In the genomic region with DNA sequence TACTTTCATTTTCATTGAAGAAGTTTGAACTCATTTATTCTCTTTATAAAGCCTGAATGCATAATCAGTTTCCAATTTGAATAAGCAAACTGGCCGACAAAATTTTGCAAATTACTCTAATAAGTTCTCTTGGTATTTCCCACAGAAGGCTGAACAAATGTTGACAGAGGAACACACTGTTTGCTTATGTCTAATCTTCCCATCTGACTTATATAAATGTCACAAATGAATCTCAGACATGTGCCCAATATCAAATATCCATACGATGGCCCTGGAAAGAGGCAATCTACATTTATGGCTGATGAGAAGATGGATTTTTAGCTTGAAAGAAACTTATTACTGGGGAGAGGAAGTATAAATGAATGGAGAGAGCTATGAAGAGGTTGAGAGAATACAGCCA, we compare ENCODE assay signal across 29 cellular contexts.
"Had no signal": no experiment of that assay in that cellular context is flagged by ENCODE, and none has a peak within 500 bp of the region (broad histone marks: within the 10 kb centered on the region; RNA-seq: fewer than 3 reads in every experiment).

No MANE protein-coding gene starts in this region.

- H3K27me3 ChIP-seq: esophagus squamous epithelium, heart right ventricle, sigmoid colon, stomach, thyroid gland, vagina had no signal

- FAIRE-seq: endometrium had no signal

- H3K9me3 ChIP-seq: esophagus squamous epithelium, heart right ventricle, lower lobe of right lung, psoas muscle, sigmoid colon, stomach, thyroid gland, vagina had no signal

- H3K4me1 ChIP-seq: esophagus squamous epithelium, lower lobe of right lung, psoas muscle, thyroid gland, vagina had no signal

- H3K27ac ChIP-seq: esophagus squamous epithelium, heart right ventricle, lower lobe of right lung, psoas muscle, sigmoid colon, stomach, thyroid gland, vagina had no signal

- H3K36me3 ChIP-seq: esophagus squamous epithelium, heart right ventricle, lower lobe of right lung, sigmoid colon, stomach, thyroid gland, vagina had no signal

- DNase-seq: effector memory CD8-positive, alpha-beta T cell; erythroblast; esophagus squamous epithelium; foreskin melanocyte; glutamatergic neuron; heart right ventricle; hippocampal formation; immature natural killer cell; islet precursor cell; kidney glomerular epithelial cell; left colon; left ventricle myocardium superior; lower lobe of right lung; naive thymus-derived CD8-positive, alpha-beta T cell; nephron progenitor cell; nucleus accumbens; posterior cingulate gyrus; psoas muscle; right cardiac atrium; sigmoid colon; stimulated activated CD4-positive, alpha-beta T cell treated with anti-CD3 and anti-CD28 coated beads, Interleukin-2, amount 100 ng/mL, for 24 hours; stimulated activated CD4-positive, alpha-beta T cell treated with anti-CD3 and anti-CD28 coated beads, Interleukin-4, amount 100 ng/mL, for 24 hours; stimulated activated naive CD4-positive, alpha-beta T cell treated with Interleukin-2 at 50 U/mL for 16 hours; stomach; thyroid gland; trophoblast cell had no signal

- H3K4me3 ChIP-seq: esophagus squamous epithelium, heart right ventricle, lower lobe of right lung, psoas muscle, sigmoid colon, stomach, thyroid gland, vagina had no signal

- ATAC-seq: effector memory CD8-positive, alpha-beta T cell; heart right ventricle; left colon; left ventricle myocardium superior; naive thymus-derived CD8-positive, alpha-beta T cell; psoas muscle; right cardiac atrium; stimulated activated effector memory CD8-positive, alpha-beta T cell treated with anti-CD3 and anti-CD28 coated beads, Interleukin-12 subunit alpha, Interleukin-12 subunit beta, amount 100 ng/mL, for 72 hours had no signal
